ENCODE assay signal across 16 cellular contexts in genomic region chr6:75224303-75224926, GRCh38. TPM values are rescaled to one million over a fixed set of nuclear protein-coding genes. Genes with fewer than 3 reads are reported as not detected.
A peak's percentile ranks its signal among the peaks of the same experiment; 100 is the strongest.
DNase-seq lines count a peak whose midpoint lies in the region; ATAC-seq and TF ChIP-seq lines count a peak whose summit lies in the region.
"Had no signal": no experiment of that assay in that cellular context is flagged by ENCODE, and none has a peak within 500 bp of the region (broad histone marks: within the 10 kb centered on the region; RNA-seq: fewer than 3 reads in every experiment).

No MANE protein-coding gene starts in this region.

- DNase-seq in adipocyte (ENCODE audit: low read depth) = no peak
- DNase-seq in hepatocyte (ENCODE audit: low spot score) = no peak
- no peak for DNase-seq in neuronal stem cell (ENCODE audit: low spot score)
- DNase-seq in stimulated activated CD4-positive, alpha-beta T cell treated with anti-CD3 and anti-CD28 coated beads, Interleukin-4, amount 100 ng/mL, for 4 hours = no peak
- DNase-seq in COLO668 (lab: John Stamatoyannopoulos, UW; ENCODE audit: unreplicated experiment) = no peak
- DNase-seq in stimulated activated naive CD8-positive, alpha-beta T cell treated with anti-CD3 and anti-CD28 coated beads, Interleukin-15, amount 100 ng/mL, for 72 hours = no peak
- DNase-seq in activated effector memory CD4-positive, alpha-beta T cell treated with Interleukin-2 at 50 U/mL for 16 hours = no peak
- DNase-seq: BE2C; CD4-positive, alpha-beta memory T cell; COR-L47; DMS153; DMS79 treated with DMSO at 0.1 percent for 48 hours; EL; H7 had no signal

- no peak overlapping the region for H2BK12ac ChIP-seq in neuronal stem cell (ENCODE audit: low read length)

- H4K20me1 ChIP-seq in hepatocyte (ENCODE audit: insufficient read depth, poor library complexity, severe bottlenecking) = no peaks in the 10 kb centered on the region

- TF ChIP-seq CTCF in hepatocyte (IDR thresholded peaks at IDR 0.05; ENCODE audit: poor library complexity) = no peak

- H3K9ac ChIP-seq in adipocyte (ENCODE audit: low read length) = peak overlapping the region; percentile 5
- no peak overlapping the region for H3K9ac ChIP-seq in neuronal stem cell (ENCODE audit: low read depth, low read length, poor library complexity)

- H3K27ac ChIP-seq in hepatocyte (no peak overlapping the region), neuronal stem cell (replicated peaks; ENCODE audit: low read length) (no peak overlapping the region)
- H3K27ac ChIP-seq: A549, C4-2B had no signal

- no peak overlapping the region for H2BK15ac ChIP-seq in neuronal stem cell (ENCODE audit: low read length)

- H3K18ac ChIP-seq in neuronal stem cell (ENCODE audit: low read length) = no peak overlapping the region

- H2AFZ ChIP-seq in hepatocyte (peak overlapping the region; percentile 18), neuronal stem cell (ENCODE audit: low read length) (peak overlapping the region; percentile 4)

- ATAC-seq in stimulated activated naive CD8-positive, alpha-beta T cell treated with anti-CD3 and anti-CD28 coated beads, Interleukin-15, amount 100 ng/mL, for 72 hours = no peak
- ATAC-seq: A549 had no signal

- H3K4me3 Mint-ChIP-seq in stimulated activated naive CD8-positive, alpha-beta T cell treated with anti-CD3 and anti-CD28 coated beads, Interleukin-15, amount 100 ng/mL, for 72 hours = no peak overlapping the region
- H3K4me3 Mint-ChIP-seq: CD4-positive, alpha-beta memory T cell had no signal

- H3K4me1 ChIP-seq in adipocyte (ENCODE audit: control insufficient read depth, insufficient read depth, low read length) (peaks cover 56% of the 10 kb centered on the region), hepatocyte (ENCODE audit: insufficient read depth) (peaks cover 4% of the 10 kb centered on the region), neuronal stem cell (ENCODE audit: control insufficient read depth in 2 of 2, insufficient read depth in 1 of 2, low read depth in 1 of 2, low read length in 2 of 2) (peaks cover 0 to 2% of the 10 kb centered on the region in 2 donors)
- H3K4me1 ChIP-seq: A549, BE2C had no signal

- no peak overlapping the region for H4K8ac ChIP-seq in neuronal stem cell (ENCODE audit: low read depth, low read length)

- H3K27me3 ChIP-seq in adipocyte (replicated peaks; ENCODE audit: control insufficient read depth, insufficient read depth, low read length) (no peaks in the 10 kb centered on the region), hepatocyte (no peaks in the 10 kb centered on the region), neuronal stem cell (ENCODE audit: control insufficient read depth in 3 of 3, insufficient read depth in 3 of 3, low read depth in 1 of 3, low read length in 3 of 3) (peaks cover 0 to 5% (median 0%) of the 10 kb centered on the region in 3 experiments)
- H3K27me3 ChIP-seq: BE2C had no signal

- H3K27ac Mint-ChIP-seq in stimulated activated naive CD8-positive, alpha-beta T cell treated with anti-CD3 and anti-CD28 coated beads, Interleukin-15, amount 100 ng/mL, for 72 hours = peak overlapping the region in 1 of 2 donors; percentile 2
- H3K27ac Mint-ChIP-seq: CD4-positive, alpha-beta memory T cell had no signal

- H3K79me1 ChIP-seq in neuronal stem cell (ENCODE audit: low read depth, low read length) = no peaks in the 10 kb centered on the region

- WGBS in hepatocyte (ENCODE audit: low lambda C conversion rate, missing lambda C conversion rate) = 50% methylated on average over 6 of the region's 6 CpGs
- WGBS in neuronal stem cell (ENCODE audit: extremely low coverage in 2 of 2, insufficient read length in 2 of 2, insufficient replicate concordance in 1 of 2), 2 donors = no CpG with 5 or more reads among the region's 6 CpGs

- no peak overlapping the region for H4K91ac ChIP-seq in neuronal stem cell (ENCODE audit: low read depth, low read length, poor library complexity)

- H2BK5ac ChIP-seq in neuronal stem cell (ENCODE audit: low read length) = no peak overlapping the region

- no peaks in the 10 kb centered on the region for H3K9me3 ChIP-seq in adipocyte (ENCODE audit: control insufficient read depth, low read length)
- no peaks in the 10 kb centered on the region for H3K9me3 ChIP-seq in hepatocyte (ENCODE audit: low read depth)
- no peaks in the 10 kb centered on the region for H3K9me3 ChIP-seq in neuronal stem cell (replicated peaks in 1 of 2; ENCODE audit: control insufficient read depth in 2 of 2, insufficient read depth in 1 of 2, low read depth in 1 of 2, low read length in 2 of 2)
- H3K9me3 ChIP-seq: A549, BE2C had no signal

- no peaks in the 10 kb centered on the region for H3K4me1 Mint-ChIP-seq in stimulated activated naive CD8-positive, alpha-beta T cell treated with anti-CD3 and anti-CD28 coated beads, Interleukin-15, amount 100 ng/mL, for 72 hours
- H3K4me1 Mint-ChIP-seq: CD4-positive, alpha-beta memory T cell had no signal

- no peak overlapping the region for H3K4me3 ChIP-seq in adipocyte (ENCODE audit: low read length)
- H3K4me3 ChIP-seq in hepatocyte = no peak overlapping the region
- no peak overlapping the region for H3K4me3 ChIP-seq in neuronal stem cell (ENCODE audit: low read length in 2 of 2)
- H3K4me3 ChIP-seq: A549 had no signal

- H3K27me3 Mint-ChIP-seq in stimulated activated naive CD8-positive, alpha-beta T cell treated with anti-CD3 and anti-CD28 coated beads, Interleukin-15, amount 100 ng/mL, for 72 hours = peaks cover 9% of the 10 kb centered on the region

- H3K4me2 ChIP-seq in hepatocyte (peak overlapping the region; percentile 56), neuronal stem cell (ENCODE audit: insufficient read depth, low read length, poor library complexity, severe bottlenecking) (no peak overlapping the region)
- H3K4me2 ChIP-seq: A549 had no signal

- H3K9me3 Mint-ChIP-seq in stimulated activated naive CD8-positive, alpha-beta T cell treated with anti-CD3 and anti-CD28 coated beads, Interleukin-15, amount 100 ng/mL, for 72 hours = no peaks in the 10 kb centered on the region

- H2BK120ac ChIP-seq in neuronal stem cell (ENCODE audit: low read depth, low read length) = no peak overlapping the region

- no peak overlapping the region for H3K23ac ChIP-seq in neuronal stem cell (ENCODE audit: low read depth, low read length, poor library complexity)

- no peak overlapping the region for H3K14ac ChIP-seq in neuronal stem cell (ENCODE audit: low read length)

- H3K79me2 ChIP-seq in hepatocyte = no peaks in the 10 kb centered on the region

- H2AK5ac ChIP-seq in neuronal stem cell (ENCODE audit: low read depth, low read length) = no peak overlapping the region

- H3K4ac ChIP-seq in neuronal stem cell (ENCODE audit: low read length) = no peak overlapping the region

- H3K9me2 ChIP-seq in hepatocyte (replicated peaks; ENCODE audit: insufficient read depth) = no peaks in the 10 kb centered on the region

- H3K36me3 ChIP-seq in adipocyte (ENCODE audit: control insufficient read depth, insufficient read depth, low read length, severe bottlenecking) (no peaks in the 10 kb centered on the region), hepatocyte (replicated peaks; ENCODE audit: insufficient read depth, low read depth) (no peaks in the 10 kb centered on the region), neuronal stem cell (replicated peaks in 1 of 2; ENCODE audit: control insufficient read depth in 2 of 2, insufficient read depth in 2 of 2, low read length in 2 of 2) (no peaks in the 10 kb centered on the region)
- H3K36me3 ChIP-seq: BE2C had no signal

RNA-seq across cellular contexts. Expression of gene COL12A1, which starts 18.6 kb away (rescaled TPM):
- total RNA-seq in hepatocyte = 48.4 and 49.0 TPM in 2 replicates
- 9.2 and 13.3 TPM in 2 replicates for polyA plus RNA-seq in hepatocyte
- polyA plus RNA-seq in neuronal stem cell (2013, experiment 1 of 2) = 1.2 TPM
- polyA plus RNA-seq in neuronal stem cell (2013, experiment 2 of 2) = 0.98 TPM
- total RNA-seq: CD4-positive, alpha-beta memory T cell had no signal
- polyA plus RNA-seq: CD4-positive, alpha-beta memory T cell had no signal

RNA-seq across cellular contexts. Expression of gene COX7A2, which starts 19.2 kb away (rescaled TPM):
- total RNA-seq in hepatocyte = 167 and 465 TPM in 2 replicates
- 635 and 703 TPM in 2 replicates for polyA plus RNA-seq in hepatocyte
- polyA plus RNA-seq in neuronal stem cell (2013, experiment 1 of 2) = 1,152 TPM
- 1,071 TPM for polyA plus RNA-seq in neuronal stem cell (2013, experiment 2 of 2)
